Comparison of ENCODE assay signal across 11 cellular contexts in genomic region chr4:48832571-48832970, GRCh38. TPM values are rescaled to one million over a fixed set of nuclear protein-coding genes. Genes with fewer than 3 reads are reported as not detected.
DNase-seq lines count a peak whose midpoint lies in the region; ATAC-seq and TF ChIP-seq lines count a peak whose summit lies in the region.
"Had no signal": no experiment of that assay in that cellular context is flagged by ENCODE, and none has a peak within 500 bp of the region (broad histone marks: within the 10 kb centered on the region; RNA-seq: fewer than 3 reads in every experiment).

No MANE protein-coding gene starts in this region.

- peaks cover 28% of the 10 kb centered on the region for H3K4me1 Mint-ChIP-seq in activated B cell treated with CpG ODN at 0.5 μM for 24 hours
- peaks cover 31% of the 10 kb centered on the region for H3K4me1 Mint-ChIP-seq in stimulated activated naive CD8-positive, alpha-beta T cell treated with anti-CD3 and anti-CD28 coated beads, Interleukin-15, amount 100 ng/mL, for 72 hours

- peaks cover 44% of the 10 kb centered on the region for H3K36me3 Mint-ChIP-seq in activated B cell treated with CpG ODN at 0.5 μM for 24 hours (ENCODE audit: low read depth)

- ATAC-seq in heart left ventricle (no peak), right cardiac atrium (no peak), activated B cell treated with CpG ODN at 0.5 μM for 24 hours (ENCODE audit: low read depth) (no peak), GM21526 (IDR thresholded peaks at IDR 0.05; ENCODE audit: low FRiP score, unreplicated experiment) (no peak)
- no peak for ATAC-seq in stimulated activated naive CD8-positive, alpha-beta T cell treated with anti-CD3 and anti-CD28 coated beads, Interleukin-15, amount 100 ng/mL, for 72 hours

- CTCF ChIA-PET in activated B cell treated with CpG ODN at 0.5 μM for 24 hours (lab: Charles Lee) = no interaction called here

- H3K9me3 ChIP-seq in heart left ventricle (no peaks in the 10 kb centered on the region), right cardiac atrium (ENCODE audit: control insufficient read depth, low read length) (no peaks in the 10 kb centered on the region), hepatocyte (ENCODE audit: low read depth) (no peaks in the 10 kb centered on the region)
- H3K9me3 ChIP-seq: uterus had no signal

- H3K4me3 ChIP-seq in heart left ventricle (peak overlapping the region in 10 of 12 donors; percentile 68 to 96 (median 83)), right cardiac atrium (ENCODE audit: low read length) (no peak overlapping the region), hepatocyte (peak overlapping the region; percentile 73)

- no peak for TF ChIP-seq POLR2A in heart left ventricle (IDR thresholded peaks at IDR 0.05)

- H3K36me3 ChIP-seq in heart left ventricle (peaks cover 3 to 52% (median 46%) of the 10 kb centered on the region in 9 donors), hepatocyte (replicated peaks; ENCODE audit: insufficient read depth, low read depth) (no peaks in the 10 kb centered on the region)
- H3K36me3 ChIP-seq: uterus had no signal

- H3K79me2 ChIP-seq in hepatocyte = peaks cover 64% of the 10 kb centered on the region

- H3K27me3 Mint-ChIP-seq in activated B cell treated with CpG ODN at 0.5 μM for 24 hours = no peaks in the 10 kb centered on the region
- no peaks in the 10 kb centered on the region for H3K27me3 Mint-ChIP-seq in stimulated activated naive CD8-positive, alpha-beta T cell treated with anti-CD3 and anti-CD28 coated beads, Interleukin-15, amount 100 ng/mL, for 72 hours

- H3K27ac ChIP-seq in heart left ventricle (peak overlapping the region in 5 of 12 donors; percentile 11 to 97 (median 94)), right cardiac atrium (ENCODE audit: low read length) (no peak overlapping the region), hepatocyte (no peak overlapping the region)
- H3K27ac ChIP-seq: uterus had no signal

- H3K4me2 ChIP-seq in hepatocyte = peak overlapping the region; percentile 78

- no peak for TF ChIP-seq CTCF in heart left ventricle (IDR thresholded peaks at IDR 0.05)
- no peak for TF ChIP-seq CTCF in activated B cell treated with CpG ODN at 0.5 μM for 24 hours (IDR thresholded peaks at IDR 0.05)
- no peak for TF ChIP-seq CTCF in hepatocyte (IDR thresholded peaks at IDR 0.05; ENCODE audit: poor library complexity)

- peaks cover 7% of the 10 kb centered on the region for H4K20me1 ChIP-seq in hepatocyte (ENCODE audit: insufficient read depth, poor library complexity, severe bottlenecking)

- DNase-seq in heart left ventricle (no peak), right cardiac atrium (no peak), activated B cell treated with CpG ODN at 0.5 μM for 24 hours (no peak), hepatocyte (ENCODE audit: low spot score) (no peak), kidney tubule cell (ENCODE audit: low spot score) (no peak)
- DNase-seq in stimulated activated naive CD8-positive, alpha-beta T cell treated with anti-CD3 and anti-CD28 coated beads, Interleukin-15, amount 100 ng/mL, for 72 hours = no peak
- DNase-seq in stimulated activated naive CD4-positive, alpha-beta T cell treated with Interleukin-2 at 50 U/mL for 16 hours (lab: John Stamatoyannopoulos, UW) = no peak
- DNase-seq: activated CD8-positive, alpha-beta memory T cell treated with anti-CD3 and anti-CD28 coated beads, Interleukin-2, amount 50 U/mL, for 48 hours; NCI-H446 treated with DMSO at 0.1 percent for 48 hours; uterus had no signal

- H3K9me2 ChIP-seq in hepatocyte (replicated peaks; ENCODE audit: insufficient read depth) = no peaks in the 10 kb centered on the region

- H3K27ac Mint-ChIP-seq in activated B cell treated with CpG ODN at 0.5 μM for 24 hours = no peak overlapping the region
- peak overlapping the region in 1 of 2 donors; percentile 50 for H3K27ac Mint-ChIP-seq in stimulated activated naive CD8-positive, alpha-beta T cell treated with anti-CD3 and anti-CD28 coated beads, Interleukin-15, amount 100 ng/mL, for 72 hours

- intact Hi-C loops in heart left ventricle (cut with DNase I) (loop anchor here in 7 of 10 donors (5.0 to 10.0 kb wide), 8 partner anchors 48 to 258 kb away; partner anchors contain the start of gene FRYL (in 2 of the 7)), right cardiac atrium (cut with DNase I) (loop anchor here in 3 of 4 donors (5.0 to 10.0 kb wide), 2 partner anchors 50 to 258 kb away; partner anchors contain the start of gene FRYL (in 1 of the 3)), activated B cell treated with CpG ODN at 0.5 μM for 24 hours (cut with micrococcal nuclease) (loop anchor here (5.0 to 10.0 kb wide), 2 partner anchors 148 to 565 kb away; partner anchors contain the start of gene TEC)

- H3K4me1 ChIP-seq in heart left ventricle = peaks cover 0 to 26% (median 16%) of the 10 kb centered on the region in 12 donors
- H3K4me1 ChIP-seq in right cardiac atrium (ENCODE audit: control insufficient read depth, insufficient read depth, low read length) = no peaks in the 10 kb centered on the region
- H3K4me1 ChIP-seq in hepatocyte (ENCODE audit: insufficient read depth) = peaks cover 13% of the 10 kb centered on the region
- H3K4me1 ChIP-seq: uterus had no signal

- H2AFZ ChIP-seq in hepatocyte = no peak overlapping the region

- 45 to 57% (median 49%) methylated on average over 5 of the region's 5 CpGs for WGBS in heart left ventricle, 4 donors
- WGBS in right cardiac atrium = 67% methylated on average over 5 of the region's 5 CpGs
- 77% methylated on average over 5 of the region's 5 CpGs for WGBS in hepatocyte (ENCODE audit: low lambda C conversion rate, missing lambda C conversion rate)

- POLR2A ChIA-PET in activated B cell treated with CpG ODN at 0.5 μM for 24 hours (lab: Charles Lee) = interaction anchor here (1.4 to 2.9 kb wide), 3 partner anchors 17 to 490 kb away, joined by 3 to 38 read pairs (median 5); partner anchors contain the start of gene FRYL

- peak overlapping the region; percentile 11 for H3K4me3 Mint-ChIP-seq in activated B cell treated with CpG ODN at 0.5 μM for 24 hours
- peak overlapping the region; percentile 38 to 97 for H3K4me3 Mint-ChIP-seq in stimulated activated naive CD8-positive, alpha-beta T cell treated with anti-CD3 and anti-CD28 coated beads, Interleukin-15, amount 100 ng/mL, for 72 hours

- H3K9me3 Mint-ChIP-seq in activated B cell treated with CpG ODN at 0.5 μM for 24 hours = no peaks in the 10 kb centered on the region
- H3K9me3 Mint-ChIP-seq in stimulated activated naive CD8-positive, alpha-beta T cell treated with anti-CD3 and anti-CD28 coated beads, Interleukin-15, amount 100 ng/mL, for 72 hours = peaks cover 0 to 10% of the 10 kb centered on the region in 2 donors

- H3K27me3 ChIP-seq in heart left ventricle (no peaks in the 10 kb centered on the region), right cardiac atrium (ENCODE audit: control insufficient read depth, insufficient read depth) (no peaks in the 10 kb centered on the region), hepatocyte (no peaks in the 10 kb centered on the region)
- H3K27me3 ChIP-seq: uterus had no signal

RNA-seq across cellular contexts. Expression of gene OCIAD1, which starts 1.7 kb away (rescaled TPM):
- 100 to 1,000 TPM; 102 to 175 (median 137) TPM for total RNA-seq in heart left ventricle
- polyA plus RNA-seq in heart left ventricle = 100 to 1,000 TPM; 132 to 133 TPM
- 100 to 1,000 TPM; 150 to 155 (median 151) TPM for total RNA-seq in right cardiac atrium
- polyA plus RNA-seq in right cardiac atrium = 193 TPM
- total RNA-seq in activated B cell treated with CpG ODN at 0.5 μM for 24 hours = 100 and 104 TPM in 2 replicates
- 193 and 233 TPM in 2 replicates for total RNA-seq in hepatocyte
- 201 and 207 TPM in 2 replicates for polyA plus RNA-seq in hepatocyte

RNA-seq across cellular contexts. Expression of gene FRYL, which starts 52.5 kb away (rescaled TPM):
- 10 to 100 TPM; 27.0 to 61.3 (median 36.3) TPM for total RNA-seq in heart left ventricle
- 10 to 100 TPM; 12.3 to 18.7 TPM for polyA plus RNA-seq in heart left ventricle
- total RNA-seq in right cardiac atrium = 10 to 100 TPM; 40.3 to 50.7 (median 43.9) TPM
- 13.5 TPM for polyA plus RNA-seq in right cardiac atrium
- total RNA-seq in activated B cell treated with CpG ODN at 0.5 μM for 24 hours = 82.4 and 91.5 TPM in 2 replicates
- 60.6 and 82.3 TPM in 2 replicates for total RNA-seq in hepatocyte
- polyA plus RNA-seq in hepatocyte = 15.7 and 19.0 TPM in 2 replicates
